8 cellular contexts compared by ENCODE assay signal in genomic region chr22:46815896-46816721, GRCh38. TPM values are rescaled to one million over a fixed set of nuclear protein-coding genes. Genes with fewer than 3 reads are reported as not detected.
DNase-seq lines count a peak whose midpoint lies in the region; ATAC-seq and TF ChIP-seq lines count a peak whose summit lies in the region.

No MANE protein-coding gene starts in this region.

- H3K27me3 Mint-ChIP-seq in activated T-cell treated with anti-CD3 and anti-CD28 coated beads, Interleukin-2, amount 50 U/mL, for 24 hours, result no peaks in the 10 kb centered on the region
- no peaks in the 10 kb centered on the region for H3K27me3 Mint-ChIP-seq in activated T-helper 17 cell treated with anti-CD3 and anti-CD28 coated beads, Interleukin-2, amount 50 U/mL, for 72 hours
- H3K27me3 Mint-ChIP-seq in immature natural killer cell (ENCODE audit: low read depth in 3 of 3), result peaks cover 0 to 2% (median 0%) of the 10 kb centered on the region in 3 donors
- no peaks in the 10 kb centered on the region for H3K27me3 Mint-ChIP-seq in activated CD4-positive, alpha-beta memory T cell treated with anti-CD3 and anti-CD28 coated beads, Interleukin-2, amount 10 ng/mL, durations not matched to agents 7 days and 5 days

- no peak for DNase-seq in activated T-cell treated with anti-CD3 and anti-CD28 coated beads, Interleukin-2, amount 50 U/mL, for 24 hours
- DNase-seq in activated T-cell treated with anti-CD3 and anti-CD28 coated beads for 4 hours, result no peak
- DNase-seq in immature natural killer cell, result no peak
- DNase-seq in transverse colon, result no peak
- no peak for DNase-seq in activated CD4-positive, alpha-beta memory T cell treated with anti-CD3 and anti-CD28 coated beads, Interleukin-2, amount 10 ng/mL, durations not matched to agents 7 days and 5 days
- DNase-seq in mucosa of gallbladder (ENCODE audit: low spot score), result no peak
- no peak for DNase-seq in activated CD4-positive, alpha-beta T cell treated with anti-CD3 and anti-CD28 coated beads, Interleukin-2, amount 50 U/mL, for 48 hours

- intact Hi-C loops in transverse colon (cut with DNase I; ENCODE audit: low total_unique reads), result no loop called here

- H3K27me3 ChIP-seq in transverse colon, result no peaks in the 10 kb centered on the region

- POLR2A ChIA-PET in activated CD4-positive, alpha-beta memory T cell treated with anti-CD3 and anti-CD28 coated beads, Interleukin-2, amount 10 ng/mL, durations not matched to agents 7 days and 5 days (lab: Charles Lee), result no interaction called here

- no peaks in the 10 kb centered on the region for H3K36me3 ChIP-seq in transverse colon

- no peak overlapping the region for H3K4me3 ChIP-seq in transverse colon

- no peak overlapping the region for H3K4me3 Mint-ChIP-seq in activated T-cell treated with anti-CD3 and anti-CD28 coated beads, Interleukin-2, amount 50 U/mL, for 24 hours
- H3K4me3 Mint-ChIP-seq in activated T-helper 17 cell treated with anti-CD3 and anti-CD28 coated beads, Interleukin-2, amount 50 U/mL, for 72 hours, result no peak overlapping the region
- H3K4me3 Mint-ChIP-seq in immature natural killer cell, result no peak overlapping the region
- no peak overlapping the region for H3K4me3 Mint-ChIP-seq in activated CD4-positive, alpha-beta memory T cell treated with anti-CD3 and anti-CD28 coated beads, Interleukin-2, amount 10 ng/mL, durations not matched to agents 7 days and 5 days

- peaks cover 12 to 33% (median 23%) of the 10 kb centered on the region in 4 donors for H3K4me1 ChIP-seq in transverse colon

- ATAC-seq in activated T-helper 17 cell treated with anti-CD3 and anti-CD28 coated beads, Interleukin-2, amount 50 U/mL, for 72 hours (replicated peaks), result peak; percentile 32

- H3K4me1 Mint-ChIP-seq in activated T-cell treated with anti-CD3 and anti-CD28 coated beads, Interleukin-2, amount 50 U/mL, for 24 hours (ENCODE audit: low read depth), result peaks cover 57% of the 10 kb centered on the region
- peaks cover 52% of the 10 kb centered on the region for H3K4me1 Mint-ChIP-seq in activated T-helper 17 cell treated with anti-CD3 and anti-CD28 coated beads, Interleukin-2, amount 50 U/mL, for 72 hours
- peaks cover 57 to 89% of the 10 kb centered on the region in 2 donors for H3K4me1 Mint-ChIP-seq in immature natural killer cell
- peaks cover 16% of the 10 kb centered on the region for H3K4me1 Mint-ChIP-seq in activated CD4-positive, alpha-beta memory T cell treated with anti-CD3 and anti-CD28 coated beads, Interleukin-2, amount 10 ng/mL, durations not matched to agents 7 days and 5 days

- no peaks in the 10 kb centered on the region for H3K9me3 ChIP-seq in transverse colon

- TF ChIP-seq POLR2A in transverse colon (IDR thresholded peaks at IDR 0.05), result no peak

- TF ChIP-seq CTCF in transverse colon (IDR thresholded peaks at IDR 0.05), result no peak

- TF ChIP-seq EP300 in transverse colon (IDR thresholded peaks at IDR 0.05; ENCODE audit: low read depth), result no peak

- in situ Hi-C loops in transverse colon (cut with MboI; ENCODE audit: low pct_ligation_motif_present in 1 of 4, low pct_unique_long_range_greater_than_20kb in 1 of 4, low sequenced_read_pairs in 3 of 4), result no loop called here

- H3K36me3 Mint-ChIP-seq in activated T-cell treated with anti-CD3 and anti-CD28 coated beads, Interleukin-2, amount 50 U/mL, for 24 hours (ENCODE audit: low read depth), result peaks cover 73% of the 10 kb centered on the region
- H3K36me3 Mint-ChIP-seq in activated T-helper 17 cell treated with anti-CD3 and anti-CD28 coated beads, Interleukin-2, amount 50 U/mL, for 72 hours (ENCODE audit: low read depth), result peaks cover 89% of the 10 kb centered on the region
- H3K36me3 Mint-ChIP-seq in immature natural killer cell, result peaks cover 4 to 11% (median 8%) of the 10 kb centered on the region in 3 donors
- H3K36me3 Mint-ChIP-seq in activated CD4-positive, alpha-beta memory T cell treated with anti-CD3 and anti-CD28 coated beads, Interleukin-2, amount 10 ng/mL, durations not matched to agents 7 days and 5 days (ENCODE audit: low read depth), result peaks cover 45% of the 10 kb centered on the region

- peak overlapping the region in 3 of 4 donors; percentile 4 to 41 (median 28) for H3K27ac ChIP-seq in transverse colon

- peaks cover 2% of the 10 kb centered on the region for H3K9me3 Mint-ChIP-seq in activated T-cell treated with anti-CD3 and anti-CD28 coated beads, Interleukin-2, amount 50 U/mL, for 24 hours
- H3K9me3 Mint-ChIP-seq in activated T-helper 17 cell treated with anti-CD3 and anti-CD28 coated beads, Interleukin-2, amount 50 U/mL, for 72 hours, result no peaks in the 10 kb centered on the region
- no peaks in the 10 kb centered on the region for H3K9me3 Mint-ChIP-seq in immature natural killer cell
- H3K9me3 Mint-ChIP-seq in activated CD4-positive, alpha-beta memory T cell treated with anti-CD3 and anti-CD28 coated beads, Interleukin-2, amount 10 ng/mL, durations not matched to agents 7 days and 5 days, result peaks cover 3% of the 10 kb centered on the region

- H3K27ac Mint-ChIP-seq in activated T-cell treated with anti-CD3 and anti-CD28 coated beads, Interleukin-2, amount 50 U/mL, for 24 hours, result peak overlapping the region; percentile 78
- H3K27ac Mint-ChIP-seq in activated T-helper 17 cell treated with anti-CD3 and anti-CD28 coated beads, Interleukin-2, amount 50 U/mL, for 72 hours, result no peak overlapping the region
- H3K27ac Mint-ChIP-seq in immature natural killer cell, result peak overlapping the region; percentile 2 to 59 (median 18)
- no peak overlapping the region for H3K27ac Mint-ChIP-seq in activated CD4-positive, alpha-beta memory T cell treated with anti-CD3 and anti-CD28 coated beads, Interleukin-2, amount 10 ng/mL, durations not matched to agents 7 days and 5 days

- CTCF ChIA-PET in activated CD4-positive, alpha-beta memory T cell treated with anti-CD3 and anti-CD28 coated beads, Interleukin-2, amount 10 ng/mL, durations not matched to agents 7 days and 5 days (lab: Charles Lee), result interaction anchor here (0.6 kb wide), 1 partner anchor 13 kb away, joined by 3 read pairs; no protein-coding TSS in a partner anchor

- WGBS in transverse colon (ENCODE audit: low coverage in 1 of 2), 2 donors, result 68 to 78% methylated on average over 6 to 15 of the region's 15 CpGs

RNA-seq across cellular contexts. Expression of gene TBC1D22A, which starts 53.7 kb away (rescaled TPM):
- 100 to 1,000 TPM in 1 of 2 donors, 10 to 100 TPM in 1; 52.4 to 108 TPM for total RNA-seq in activated T-helper 17 cell treated with anti-CD3 and anti-CD28 coated beads, Interleukin-2, amount 50 U/mL, for 72 hours
- 10 to 100 TPM; 20.6 to 28.0 (median 24.0) TPM for polyA plus RNA-seq in immature natural killer cell
- 100 to 1,000 TPM in 1 of 4 donors, 10 to 100 TPM in 3; 31.2 to 111 (median 41.8) TPM for total RNA-seq in transverse colon
- 10 to 100 TPM; 38.5 to 41.0 TPM for total RNA-seq in activated CD4-positive, alpha-beta memory T cell treated with anti-CD3 and anti-CD28 coated beads, Interleukin-2, amount 10 ng/mL, durations not matched to agents 7 days and 5 days
- 33.0 TPM for total RNA-seq in mucosa of gallbladder

Comparison
In these comparisons a context has a peak if more than half of its experiments do, and no peak if none do; other contexts are left out.
1. H3K27ac Mint-ChIP-seq: peak in activated T-cell treated with anti-CD3 and anti-CD28 coated beads, Interleukin-2, amount 50 U/mL, for 24 hours (single experiment) and immature natural killer cell (6 of 6); none in activated T-helper 17 cell treated with anti-CD3 and anti-CD28 coated beads, Interleukin-2, amount 50 U/mL, for 72 hours (single experiment) and activated CD4-positive, alpha-beta memory T cell treated with anti-CD3 and anti-CD28 coated beads, Interleukin-2, amount 10 ng/mL, durations not matched to agents 7 days and 5 days (single experiment).